Comparison of ENCODE assay signal across 9 cellular contexts in genomic region chr6:100240798-100241197, GRCh38.
"Had no signal": no experiment of that assay in that cellular context is flagged by ENCODE, and none has a peak within 500 bp of the region (broad histone marks: within the 10 kb centered on the region; RNA-seq: fewer than 3 reads in every experiment).

No MANE protein-coding gene starts in this region.

- DNase-seq: H9, HCEC 1CT, HFFc6, KG1 had no signal

- H3K4me3 ChIP-seq: GM23338 had no signal

- H3K4me1 Mint-ChIP-seq: IgD-negative memory B cell had no signal

- H3K4me2 ChIP-seq: GM23338 had no signal

- FAIRE-seq: H1, H54, HTR-8/SVneo had no signal

- ATAC-seq: GM23338 had no signal

- H3K36me3 Mint-ChIP-seq: IgD-negative memory B cell had no signal

- H3K4me3 Mint-ChIP-seq: GM23338, H9, HFFc6, IgD-negative memory B cell had no signal

- H2AFZ ChIP-seq: GM23338 had no signal

- H3K27ac Mint-ChIP-seq: GM23338, H9, HFFc6, IgD-negative memory B cell had no signal

- H3K9me3 Mint-ChIP-seq: GM23338, H9, HFFc6, IgD-negative memory B cell had no signal
